Comparison of ENCODE assay signal across 8 cellular contexts in the genomic region with DNA sequence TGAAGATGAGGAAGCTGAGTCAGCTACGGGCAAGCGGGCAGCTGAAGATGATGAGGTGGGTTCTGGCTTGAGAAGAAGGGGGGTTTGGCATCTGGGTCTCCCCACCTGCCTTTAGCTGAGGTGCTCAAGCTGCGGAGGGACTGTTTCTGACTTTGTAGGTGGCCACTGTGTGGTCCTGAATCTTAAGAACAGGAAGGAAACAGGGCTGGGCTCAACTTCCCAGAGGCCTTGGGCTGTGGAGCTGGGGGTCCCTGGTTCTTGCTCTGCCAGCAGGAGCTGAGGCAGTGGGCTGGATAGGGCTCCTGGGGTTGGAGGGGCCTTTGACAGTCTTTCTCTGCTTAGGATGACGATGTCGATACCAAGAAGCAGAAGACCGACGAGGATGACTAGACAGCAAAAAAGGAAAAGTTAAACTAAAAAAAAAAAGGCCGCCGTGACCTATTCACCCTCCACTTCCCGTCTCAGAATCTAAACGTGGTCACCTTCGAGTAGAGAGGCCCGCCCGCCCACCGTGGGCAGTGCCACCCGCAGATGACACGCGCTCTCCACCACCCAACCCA. TPM values are rescaled to one million over a fixed set of nuclear protein-coding genes. Genes with fewer than 3 reads are reported as not detected.
A peak's percentile ranks its signal among the peaks of the same experiment; 100 is the strongest.
DNase-seq lines count a peak whose midpoint lies in the region; ATAC-seq, FAIRE-seq and TF ChIP-seq lines count a peak whose summit lies in the region.
"Not testable (repeated sequence)": the region's sequence is repeated elsewhere in the genome, so short reads cannot be mapped to it uniquely, and the experiment has no call there.

No MANE protein-coding gene starts in this region.

- H3K36me3 ChIP-seq in SK-N-SH (replicated peaks in 1 of 2; ENCODE audit: control insufficient read depth in 1 of 2, insufficient read depth in 2 of 2, low read length in 1 of 2) (peaks cover 17 to 23% of the 10 kb centered on the region in 2 experiments), cardiac muscle cell (peaks cover 21% of the 10 kb centered on the region)
- not testable (repeated sequence) for H3K36me3 ChIP-seq in breast epithelium

- WGBS in A549 (ENCODE audit: missing lambda C conversion rate), result 58% methylated on average over 18 of the region's 18 CpGs
- WGBS in SK-N-SH (ENCODE audit: low lambda C conversion rate), result 74% methylated on average over 16 of the region's 18 CpGs

- H3K9me2 ChIP-seq in SK-N-SH, result not testable (repeated sequence)

- not testable (repeated sequence) for H3K27me3 ChIP-seq in SK-N-SH (ENCODE audit: insufficient read depth); breast epithelium; cardiac muscle cell

- TF ChIP-seq POLR2A in A549 (IDR thresholded peaks at IDR 0.05; ENCODE audit: low read length); breast epithelium (IDR thresholded peaks at IDR 0.05): not testable (repeated sequence)

- POLR2A ChIA-PET in A549 (lab: Yijun Ruan, JAX) (interaction anchor here (2.7 kb wide), 1 partner anchor 99 kb away, joined by 8 read pairs; no protein-coding TSS in a partner anchor), SK-N-SH (lab: Yijun Ruan, JAX) (interaction anchor here (0.9 to 1.4 kb wide), 2 partner anchors 8 to 30 kb away, joined by 3 read pairs; no protein-coding TSS in a partner anchor)

- not testable (repeated sequence) for H3K27me3 Mint-ChIP-seq in nephron progenitor cell (ENCODE audit: low read depth, poor library complexity)

- peak overlapping the region; percentile 87 for H3K4me3 Mint-ChIP-seq in nephron progenitor cell

- H3K27ac ChIP-seq in A549 (peak overlapping the region in 1 of 2 experiments; percentile 98; a peak in 3 of 6 replicates), SK-N-SH (ENCODE audit: low read depth in 2 of 2, low read length in 1 of 2) (peak overlapping the region; percentile 18 to 53; a peak in 1 of 4 replicates), breast epithelium (peak overlapping the region; percentile 100), cardiac muscle cell (peak overlapping the region; percentile 94)

- H3K36me3 Mint-ChIP-seq in nephron progenitor cell (ENCODE audit: low read depth), result peaks cover 24% of the 10 kb centered on the region

- not testable (repeated sequence) for FAIRE-seq in A549 (lab: Jason Lieb, UNC)

- H3K4me1 ChIP-seq in A549, result peaks cover 52% of the 10 kb centered on the region
- H3K4me1 ChIP-seq in SK-N-SH (ENCODE audit: control insufficient read depth in 1 of 2, insufficient read depth in 2 of 2, low read depth in 1 of 2, low read length in 1 of 2), result peaks cover 20 to 35% of the 10 kb centered on the region in 2 experiments; a peak in 3 of 4 replicates
- peaks cover 0 to 13% of the 10 kb centered on the region in 2 donors for H3K4me1 ChIP-seq in breast epithelium
- peaks cover 17% of the 10 kb centered on the region for H3K4me1 ChIP-seq in cardiac muscle cell (ENCODE audit: low read depth)

- not testable (repeated sequence) for H2AFZ ChIP-seq in SK-N-SH (ENCODE audit: low read depth)

- not testable (repeated sequence) for H3K9me3 ChIP-seq in A549; SK-N-SH; breast epithelium; cardiac muscle cell (ENCODE audit: low read depth)

- H3K4me2 ChIP-seq in A549, result peak overlapping the region; percentile 94
- peak overlapping the region; percentile 97 for H3K4me2 ChIP-seq in SK-N-SH

- not testable (repeated sequence) for DNase-seq in A549 (ENCODE audit: low read depth in 1 of 2, low spot score in 1 of 2); HFF-Myc (ENCODE audit: extremely low read depth, low read depth); SK-N-SH; breast epithelium (ENCODE audit: low spot score in 2 of 2); cardiac muscle cell (ENCODE audit: low read depth in 1 of 2, low spot score in 1 of 2); nephron progenitor cell
- peak; percentile 54 for DNase-seq in activated T-cell treated with anti-CD3 and anti-CD28 coated beads, Interleukin-2, amount 50 U/mL, for 1 hour
- DNase-seq in stimulated activated CD4-positive, alpha-beta T cell treated with anti-CD3 and anti-CD28 coated beads, TNF-alpha, amount 100 ng/mL, for 48 hours (ENCODE audit: low read depth in 3 of 3), result peak in 2 of 3 donors; percentile 34 to 36

- CTCF ChIA-PET in A549 (lab: Yijun Ruan, JAX), result interaction anchor here (2.9 to 78.4 kb wide), 3 partner anchors 10 to 83 kb away, joined by 8 to 4158 read pairs (median 70); no protein-coding TSS in a partner anchor
- CTCF ChIA-PET in SK-N-SH (lab: Yijun Ruan, JAX), result interaction anchor here (0.7 to 34.6 kb wide), 12 partner anchors 8 to 148 kb away, joined by 3 to 1218 read pairs (median 18); partner anchors contain the start of gene PDE6D

- not testable (repeated sequence) for ATAC-seq in A549

- peak overlapping the region; percentile 4; the same call in 1 of the 3 replicates for H3K4me3 ChIP-seq in A549
- H3K4me3 ChIP-seq in HFF-Myc (replicated peaks; ENCODE audit: low read depth, low read length), result peak overlapping the region; percentile 99
- peak overlapping the region; percentile 96 to 100; a peak in 2 of 4 replicates for H3K4me3 ChIP-seq in SK-N-SH (ENCODE audit: low read depth in 2 of 2, low read length in 1 of 2)
- peak overlapping the region in 2 of 3 donors; percentile 96 to 100 for H3K4me3 ChIP-seq in breast epithelium
- H3K4me3 ChIP-seq in cardiac muscle cell, result not testable (repeated sequence)

- TF ChIP-seq CTCF in A549 (IDR thresholded peaks at IDR 0.05); HFF-Myc (IDR thresholded peaks at IDR 0.05; ENCODE audit: low read depth, low read length, missing control alignments); SK-N-SH (IDR thresholded peaks at IDR 0.05); breast epithelium (IDR thresholded peaks at IDR 0.05); cardiac muscle cell (IDR thresholded peaks at IDR 0.05; ENCODE audit: low read depth, low read length); nephron progenitor cell (IDR thresholded peaks at IDR 0.05): not testable (repeated sequence)

- H4K20me1 ChIP-seq in SK-N-SH (ENCODE audit: insufficient read depth), result peaks cover 64% of the 10 kb centered on the region

- peaks cover 52% of the 10 kb centered on the region for H3K79me2 ChIP-seq in SK-N-SH (ENCODE audit: insufficient read depth)

- intact Hi-C loops in breast epithelium (cut with DNase I; ENCODE audit: low total_unique reads), result loop anchor here (5.0 to 10.0 kb wide), 2 partner anchors 48 to 100 kb away; no protein-coding TSS in a partner anchor

- TF ChIP-seq EP300 in A549 (IDR thresholded peaks at IDR 0.05); SK-N-SH (IDR thresholded peaks at IDR 0.05; ENCODE audit: borderline replicate concordance in 1 of 2, low read depth in 1 of 2, low read length in 1 of 2): not testable (repeated sequence)

- H3F3A ChIP-seq in SK-N-SH (replicated peaks; ENCODE audit: insufficient read depth), result peaks cover 27% of the 10 kb centered on the region

- not testable (repeated sequence) for TF ChIP-seq RAD21 in A549 (conservative IDR thresholded peaks at IDR 0.05 in 1 of 2, IDR thresholded peaks at IDR 0.05 in 1 of 2); SK-N-SH (IDR thresholded peaks at IDR 0.05; ENCODE audit: low read length)

- not testable (repeated sequence) for H3K9ac ChIP-seq in SK-N-SH

- not testable (repeated sequence) for H3K9me3 Mint-ChIP-seq in nephron progenitor cell

- peak overlapping the region; percentile 99 for H3K27ac Mint-ChIP-seq in nephron progenitor cell

- peaks cover 41% of the 10 kb centered on the region for H3K4me1 Mint-ChIP-seq in nephron progenitor cell

RNA-seq across cellular contexts. Expression of gene PTMA, which starts 4.2 kb away (rescaled TPM):
- polyA plus RNA-seq in A549 (2011; rRNA removed), result 434 and 1,191 TPM in 2 replicates
- 906 and 1,052 TPM in 2 replicates for polyA plus RNA-seq in A549 (2012; cell fraction: cytosol; rRNA removed)
- 514 and 638 TPM in 2 replicates for polyA plus RNA-seq in A549 (2012; cell fraction: nucleus; rRNA removed)
- polyA plus RNA-seq in A549 (2017; fragmentation: RNase III; extraction: RNeasy Plus Mini Kit Qiagen cat#74134 plus additional on column Dnase treatment), result 2,232 to 2,533 TPM (median 2,360 TPM) in 3 replicates
- polyA minus RNA-seq in A549 (2011; rRNA and poly(A)+ RNA removed), result 113 and 134 TPM in 2 replicates
- 517 and 767 TPM in 2 replicates for polyA plus RNA-seq in SK-N-SH (2012; rRNA removed)
- polyA plus RNA-seq in SK-N-SH (2012; cell fraction: cytosol; rRNA removed), result 733 and 1,021 TPM in 2 replicates
- 319 and 439 TPM in 2 replicates for polyA plus RNA-seq in SK-N-SH (2012; cell fraction: nucleus; rRNA removed)
- total RNA-seq in breast epithelium, result 1,000 to 10,000 TPM in 1 of 3 donors, 100 to 1,000 TPM in 2; 678 to 1,077 (median 956) TPM
- total RNA-seq in cardiac muscle cell, result 638 and 737 TPM in 2 replicates
- 750 and 774 TPM in 2 replicates for polyA plus RNA-seq in cardiac muscle cell
